ENCODE assay signal across 8 cellular contexts in genomic region chr20:64065973-64066341, GRCh38. TPM values are rescaled to one million over a fixed set of nuclear protein-coding genes. Genes with fewer than 3 reads are reported as not detected.
DNase-seq lines count a peak whose midpoint lies in the region; ATAC-seq, FAIRE-seq and TF ChIP-seq lines count a peak whose summit lies in the region.

No MANE protein-coding gene starts in this region.

- H3K9ac ChIP-seq in K562 (ENCODE audit: insufficient read depth in 1 of 2, low read depth in 2 of 2, low read length in 2 of 2), result peak overlapping the region in 1 of 2 experiments; percentile 28; a peak in 2 of 4 replicates

- FAIRE-seq in K562 (lab: Jason Lieb, UNC), result peak; percentile 95

- 15% methylated on average over 5 of the region's 5 CpGs for WGBS in K562 (ENCODE audit: insufficient coverage, low coverage, missing lambda C conversion rate)

- H3K9me1 ChIP-seq in K562 (ENCODE audit: control insufficient read depth, insufficient read depth, low read length), result peaks cover 3% of the 10 kb centered on the region

- H3K36me3 Mint-ChIP-seq in Caco-2 (ENCODE audit: insufficient read depth, unreplicated experiment), result peaks cover 8% of the 10 kb centered on the region

- BruUV-seq in Caco-2 (replicated peaks; lab: Mats Ljungman, UMichigan), result no TSS peak
- no TSS peak for BruUV-seq in PC-9 (replicated peaks; lab: Mats Ljungman, UMichigan)
- BruUV-seq in K562 (replicated peaks; lab: Mats Ljungman, UMichigan), result no TSS peak

- no peak overlapping the region for H3K4me3 ChIP-seq in Caco-2 (ENCODE audit: low read depth, low read length)
- H3K4me3 ChIP-seq in PC-9, result no peak overlapping the region; the same call in 1 of the 2 replicates
- no peak overlapping the region for H3K4me3 ChIP-seq in K562

- peak overlapping the region; percentile 45 for H3K27ac Mint-ChIP-seq in Caco-2 (ENCODE audit: unreplicated experiment)

- peaks cover 19% of the 10 kb centered on the region for H3K79me2 ChIP-seq in PC-9 (ENCODE audit: low read depth)
- H3K79me2 ChIP-seq in K562 (ENCODE audit: control insufficient read depth, insufficient read depth, low read length), result peaks cover 4% of the 10 kb centered on the region; the same call in 2 of the 3 replicates

- H3K9me2 ChIP-seq in PC-9 (ENCODE audit: insufficient read depth), result no peaks in the 10 kb centered on the region

- DNase-seq in Caco-2 (no peak), PC-9 (peak; percentile 92 to 96), K562 (ENCODE audit: extremely low read depth in 1 of 4, low spot score in 3 of 4) (peak; percentile 74 to 75 (median 74)), DMS114 treated with DMSO at 0.1 percent for 48 hours (lab: John Stamatoyannopoulos, UW; ENCODE audit: unreplicated experiment) (no peak), dedifferentiated amniotic fluid mesenchymal stem cell (ENCODE audit: extremely low spot score) (no peak)
- peak; percentile 42 for DNase-seq in stimulated activated CD4-positive, alpha-beta T cell treated with anti-CD3 and anti-CD28 coated beads, Interleukin-4, amount 100 ng/mL, for 24 hours

- ATAC-seq in GM21515 (IDR thresholded peaks at IDR 0.05; ENCODE audit: unreplicated experiment), result peak; percentile 35
- peak; percentile 52 for ATAC-seq in K562
- ATAC-seq in GM19324 (IDR thresholded peaks at IDR 0.05; ENCODE audit: low FRiP score, unreplicated experiment), result no peak

- POLR2A ChIA-PET in Caco-2 (lab: Charles Lee), result no interaction called here
- POLR2A ChIA-PET in PC-9 (lab: Charles Lee; ENCODE audit: unreplicated experiment), result interaction anchor here (0.6 to 1.0 kb wide), 4 partner anchors 28 to 424 kb away, joined by 3 to 8 read pairs (median 4); no protein-coding TSS in a partner anchor
- POLR2A ChIA-PET in K562 (lab: Yijun Ruan, JAX), result interaction anchor here (0.6 to 0.9 kb wide), 3 partner anchors 13 to 152 kb away, joined by 3 read pairs; no protein-coding TSS in a partner anchor

- TF ChIP-seq CTCF in Caco-2 (IDR thresholded peaks at IDR 0.05; ENCODE audit: insufficient read depth in 1 of 2, low read depth in 1 of 2, low read length in 1 of 2, severe bottlenecking in 1 of 2, unreplicated experiment in 1 of 2), result no peak
- no peak for TF ChIP-seq CTCF in PC-9 (conservative IDR thresholded peaks at IDR 0.05)
- TF ChIP-seq CTCF in K562 (IDR thresholded peaks at IDR 0.05 in 2 of 3, conservative IDR thresholded peaks at IDR 0.05 in 1 of 3; ENCODE audit: insufficient read depth in 2 of 3, low read depth in 1 of 3, low read length in 3 of 3), result no peak

- CTCF ChIA-PET in Caco-2 (lab: Charles Lee) (interaction anchor here (0.6 to 1.4 kb wide), 4 partner anchors 8 to 23 kb away, joined by 3 to 12 read pairs (median 4); partner anchors contain the start of gene LKAAEAR1), PC-9 (lab: Charles Lee) (interaction anchor here (1.2 to 1.3 kb wide), 2 partner anchors 27 to 528 kb away, joined by 4 to 5 read pairs; no protein-coding TSS in a partner anchor), K562 (lab: Yijun Ruan, JAX; ENCODE audit: low intra/inter-chr PET ratio) (no interaction called here)

- in situ Hi-C loops in K562 (cut with MboI), result no loop called here

- no peak for TF ChIP-seq RAD21 in K562 (CRISPR knock-in tag; conservative IDR thresholded peaks at IDR 0.05 in 1 of 2, IDR thresholded peaks at IDR 0.05 in 1 of 2)

- peaks cover 21% of the 10 kb centered on the region for H3K4me1 Mint-ChIP-seq in Caco-2 (ENCODE audit: low read depth, unreplicated experiment)

- H3K36me3 ChIP-seq in Caco-2 (ENCODE audit: control insufficient read depth, insufficient read depth, low read length), result no peaks in the 10 kb centered on the region
- no peaks in the 10 kb centered on the region for H3K36me3 ChIP-seq in PC-9 (ENCODE audit: low read depth)
- H3K36me3 ChIP-seq in K562 (ENCODE audit: control insufficient read depth, insufficient read depth, low read length), result no peaks in the 10 kb centered on the region

- TF ChIP-seq EP300 in K562 (IDR thresholded peaks at IDR 0.05; ENCODE audit: low read length), result no peak

- H3K27me3 ChIP-seq in Caco-2 (replicated peaks; ENCODE audit: control insufficient read depth, insufficient read depth, low read length) (no peaks in the 10 kb centered on the region), PC-9 (ENCODE audit: insufficient read depth, low read depth) (no peaks in the 10 kb centered on the region), K562 (ENCODE audit: control insufficient read depth in 2 of 2, insufficient read depth in 2 of 2, low read length in 2 of 2) (no peaks in the 10 kb centered on the region)

- no peaks in the 10 kb centered on the region for H3K9me3 ChIP-seq in Caco-2
- H3K9me3 ChIP-seq in PC-9 (ENCODE audit: insufficient read depth, low read depth), result no peaks in the 10 kb centered on the region
- no peaks in the 10 kb centered on the region for H3K9me3 ChIP-seq in K562 (replicated peaks; ENCODE audit: control insufficient read depth, insufficient read depth, low read depth, low read length)

- no peak for TF ChIP-seq POLR2A in K562 (conservative IDR thresholded peaks at IDR 0.05)

- H4K20me1 ChIP-seq in PC-9 (ENCODE audit: insufficient read depth) (peaks cover 11% of the 10 kb centered on the region), K562 (replicated peaks; ENCODE audit: control insufficient read depth, insufficient read depth, low read length) (no peaks in the 10 kb centered on the region)

- H2AFZ ChIP-seq in PC-9 (no peak overlapping the region), K562 (ENCODE audit: low read depth, low read length) (0 out of 2 replicates have a peak overlapping the region, but pooled peaks have one; percentile 40)

- H3K27me3 Mint-ChIP-seq in Caco-2 (ENCODE audit: insufficient read depth, unreplicated experiment), result no peaks in the 10 kb centered on the region

- peak overlapping the region; percentile 38; the same call in 1 of the 2 replicates for H3K27ac ChIP-seq in PC-9
- H3K27ac ChIP-seq in K562 (ENCODE audit: extremely low read depth, low read depth, low read length), result peak overlapping the region; percentile 32; the same call in 1 of the 3 replicates

- H3K4me3 Mint-ChIP-seq in Caco-2 (ENCODE audit: unreplicated experiment), result no peak overlapping the region

- intact Hi-C loops in Caco-2 (cut with micrococcal nuclease; ENCODE audit: unreplicated experiment) (loop anchor here (10.0 kb wide), 1 partner anchor 171 kb away; the partner anchor contains the start of gene DNAJC5), PC-9 (cut with micrococcal nuclease; ENCODE audit: unreplicated experiment) (loop anchor here (1.0 to 10.0 kb wide), 2 partner anchors 13 to 201 kb away; partner anchors contain the start of genes ABHD16B, RGS19 and TPD52L2), K562 (cut with micrococcal nuclease) (no loop called here)

- no peaks in the 10 kb centered on the region for H3K9me3 Mint-ChIP-seq in Caco-2 (ENCODE audit: unreplicated experiment)

- H3K4me2 ChIP-seq in PC-9 (peak overlapping the region; percentile 96), K562 (ENCODE audit: insufficient read depth, low read length) (no peak overlapping the region)

- H3F3A ChIP-seq in PC-9 (ENCODE audit: insufficient read depth, low read depth), result peaks cover 20% of the 10 kb centered on the region; the same call in 1 of the 2 replicates

- peaks cover 14% of the 10 kb centered on the region for H3K4me1 ChIP-seq in Caco-2
- H3K4me1 ChIP-seq in PC-9 (replicated peaks; ENCODE audit: insufficient read depth), result peaks cover 47% of the 10 kb centered on the region
- H3K4me1 ChIP-seq in K562 (replicated peaks in 1 of 2; ENCODE audit: control insufficient read depth in 2 of 2, insufficient read depth in 2 of 2, low read length in 2 of 2), result peaks cover 34 to 87% of the 10 kb centered on the region in 2 experiments

RNA-seq across cellular contexts. Expression of gene TCEA2, which starts 3.0 kb away (rescaled TPM):
- 39.9 and 48.3 TPM in 2 replicates for total RNA-seq in Caco-2 (2022)
- 100 and 156 TPM in 2 replicates for total RNA-seq in PC-9 (2021)
- 17.4 and 45.7 TPM in 2 replicates for total RNA-seq in K562 (2011; cell fraction: chromatin; rRNA removed; ENCODE audit: low replicate concordance)
- total RNA-seq in K562 (2011; cell fraction: nucleolus; rRNA removed), result 25.8 and 31.0 TPM in 2 replicates
- 17.7 and 19.9 TPM in 2 replicates for total RNA-seq in K562 (2011; cell fraction: nucleoplasm; rRNA removed)
- 5.4 and 7.8 TPM in 2 replicates for total RNA-seq in K562 (2014; rRNA removed)
- total RNA-seq in K562 (2014; rRNA removed; fragmentation: Illumina TruSeq; extraction: Trizol), result 3.0 and 3.6 TPM in 2 replicates
- 6.4 and 6.9 TPM in 2 replicates for total RNA-seq in K562 (2015; rRNA removed; fragmentation: Illumina TruSeq; extraction: Trizol)
- total RNA-seq in K562 (2021), result 18.7 and 28.7 TPM in 2 replicates
- 8.6 and 14.0 TPM in 2 replicates for polyA plus RNA-seq in K562 (2011; rRNA removed)
- 14.2 and 18.7 TPM in 2 replicates for polyA plus RNA-seq in K562 (2011; cell fraction: cytosol; rRNA removed)
- polyA plus RNA-seq in K562 (2011; cell fraction: nucleus; rRNA removed), result 63.0 and 66.6 TPM in 2 replicates
- polyA plus RNA-seq in K562 (2012), result 15.6 and 29.0 TPM in 2 replicates
- 5.0 and 8.5 TPM in 2 replicates for polyA plus RNA-seq in K562 (2014; fragmentation: Illumina TruSeq; extraction: Trizol)
- polyA plus RNA-seq in K562 (2014; fragmentation: Nextera tagmentation; extraction: Ambion mirVana), result 1 to 10 TPM; 1.4 to 1.9 TPM
- 8.0 and 10.0 TPM in 2 replicates for polyA plus RNA-seq in K562 (2014; rRNA removed)
- polyA minus RNA-seq in K562 (2011; rRNA and poly(A)+ RNA removed), result 3.3 and 4.4 TPM in 2 replicates
- polyA minus RNA-seq in K562 (2011; cell fraction: cytosol; rRNA and poly(A)+ RNA removed), result 4.1 and 11.9 TPM in 2 replicates
- polyA minus RNA-seq in K562 (2011; cell fraction: nucleus; rRNA and poly(A)+ RNA removed), result 11.4 and 20.1 TPM in 2 replicates

RNA-seq across cellular contexts. Expression of gene RGS19, which starts 13.4 kb away (rescaled TPM):
- total RNA-seq in Caco-2 (2022), result 29.3 and 34.3 TPM in 2 replicates
- total RNA-seq in PC-9 (2021), result 33.3 and 39.2 TPM in 2 replicates
- 7.1 and 15.6 TPM in 2 replicates for total RNA-seq in K562 (2011; cell fraction: chromatin; rRNA removed; ENCODE audit: low replicate concordance)
- 13.2 and 13.3 TPM in 2 replicates for total RNA-seq in K562 (2011; cell fraction: nucleolus; rRNA removed)
- 7.2 and 10.5 TPM in 2 replicates for total RNA-seq in K562 (2011; cell fraction: nucleoplasm; rRNA removed)
- total RNA-seq in K562 (2014; rRNA removed), result 23.7 and 26.9 TPM in 2 replicates
- total RNA-seq in K562 (2014; rRNA removed; fragmentation: Illumina TruSeq; extraction: Trizol), result 3.2 and 3.3 TPM in 2 replicates
- 14.3 and 14.6 TPM in 2 replicates for total RNA-seq in K562 (2015; rRNA removed; fragmentation: Illumina TruSeq; extraction: Trizol)
- 20.7 and 21.0 TPM in 2 replicates for total RNA-seq in K562 (2021)
- polyA plus RNA-seq in K562 (2011; rRNA removed), result 14.7 and 23.9 TPM in 2 replicates
- polyA plus RNA-seq in K562 (2011; cell fraction: cytosol; rRNA removed), result 31.1 and 65.3 TPM in 2 replicates
- 19.9 and 25.8 TPM in 2 replicates for polyA plus RNA-seq in K562 (2011; cell fraction: nucleus; rRNA removed)
- polyA plus RNA-seq in K562 (2012), result 17.9 and 19.3 TPM in 2 replicates
- 5.2 and 11.0 TPM in 2 replicates for polyA plus RNA-seq in K562 (2014; fragmentation: Illumina TruSeq; extraction: Trizol)
- under 1 TPM; 0.41 to 0.98 TPM for polyA plus RNA-seq in K562 (2014; fragmentation: Nextera tagmentation; extraction: Ambion mirVana)
- 21.9 and 23.4 TPM in 2 replicates for polyA plus RNA-seq in K562 (2014; rRNA removed)
- polyA minus RNA-seq in K562 (2011; rRNA and poly(A)+ RNA removed), result 4.7 and 4.8 TPM in 2 replicates
- polyA minus RNA-seq in K562 (2011; cell fraction: cytosol; rRNA and poly(A)+ RNA removed), result 9.5 and 22.4 TPM in 2 replicates
- 5.7 and 8.8 TPM in 2 replicates for polyA minus RNA-seq in K562 (2011; cell fraction: nucleus; rRNA and poly(A)+ RNA removed)

RNA-seq across cellular contexts. Expression of gene OPRL1, which starts 13.9 kb away (rescaled TPM):
- total RNA-seq in Caco-2 (2022) (0.51 and 0.59 TPM in 2 replicates), PC-9 (2021) (1.5 and 2.7 TPM in 2 replicates), K562 (2014; rRNA removed) (0.09 and 0.37 TPM in 2 replicates), K562 (2014; rRNA removed; fragmentation: Illumina TruSeq; extraction: Trizol) (0.07 TPM in 1 of 2 replicates, not detected in the other), K562 (2015; rRNA removed; fragmentation: Illumina TruSeq; extraction: Trizol) (0.14 and 0.15 TPM in 2 replicates), K562 (2021) (0.22 and 0.33 TPM in 2 replicates)
- total RNA-seq in K562 (2011; cell fraction: chromatin; rRNA removed; ENCODE audit: low replicate concordance), result 0.40 and 0.86 TPM in 2 replicates
- total RNA-seq in K562 (2011; cell fraction: nucleolus; rRNA removed), result 0.67 and 0.79 TPM in 2 replicates
- total RNA-seq in K562 (2011; cell fraction: nucleoplasm; rRNA removed), result 0.23 and 0.66 TPM in 2 replicates
- polyA plus RNA-seq in K562 (2011; rRNA removed) (0.17 and 0.64 TPM in 2 replicates), K562 (2014; fragmentation: Illumina TruSeq; extraction: Trizol) (0.06 and 0.11 TPM in 2 replicates), K562 (2014; fragmentation: Nextera tagmentation; extraction: Ambion mirVana) (not detected), K562 (2014; rRNA removed) (0.04 and 0.11 TPM in 2 replicates)
- polyA plus RNA-seq in K562 (2011; cell fraction: cytosol; rRNA removed), result 0.55 and 0.76 TPM in 2 replicates
- 0.67 and 0.70 TPM in 2 replicates for polyA plus RNA-seq in K562 (2011; cell fraction: nucleus; rRNA removed)
- polyA plus RNA-seq in K562 (2012), result 0.46 and 1.1 TPM in 2 replicates
- 0.39 and 0.48 TPM in 2 replicates for polyA minus RNA-seq in K562 (2011; rRNA and poly(A)+ RNA removed)
- polyA minus RNA-seq in K562 (2011; cell fraction: cytosol; rRNA and poly(A)+ RNA removed), result 0.48 and 0.55 TPM in 2 replicates
- polyA minus RNA-seq in K562 (2011; cell fraction: nucleus; rRNA and poly(A)+ RNA removed), result 0.13 and 0.33 TPM in 2 replicates

RNA-seq across cellular contexts. Expression of gene SOX18, which starts 16.5 kb away (rescaled TPM):
- total RNA-seq in Caco-2 (2022) (0.44 and 0.84 TPM in 2 replicates), PC-9 (2021) (0.83 TPM in 1 of 2 replicates, not detected in the other), K562 (2014; rRNA removed) (2.7 and 6.2 TPM in 2 replicates), K562 (2014; rRNA removed; fragmentation: Illumina TruSeq; extraction: Trizol) (0.13 and 0.15 TPM in 2 replicates), K562 (2015; rRNA removed; fragmentation: Illumina TruSeq; extraction: Trizol) (0.76 and 0.94 TPM in 2 replicates), K562 (2021) (19.8 and 20.4 TPM in 2 replicates)
- 0.58 and 1.6 TPM in 2 replicates for total RNA-seq in K562 (2011; cell fraction: chromatin; rRNA removed; ENCODE audit: low replicate concordance)
- total RNA-seq in K562 (2011; cell fraction: nucleolus; rRNA removed), result 3.5 and 3.8 TPM in 2 replicates
- total RNA-seq in K562 (2011; cell fraction: nucleoplasm; rRNA removed), result 1.2 and 1.3 TPM in 2 replicates
- polyA plus RNA-seq in K562 (2011; rRNA removed) (0.33 and 0.47 TPM in 2 replicates), K562 (2014; fragmentation: Illumina TruSeq; extraction: Trizol) (0.21 and 0.78 TPM in 2 replicates), K562 (2014; fragmentation: Nextera tagmentation; extraction: Ambion mirVana) (under 1 TPM; 0.20 to 0.23 TPM), K562 (2014; rRNA removed) (4.4 and 6.8 TPM in 2 replicates)
- 1.0 and 5.3 TPM in 2 replicates for polyA plus RNA-seq in K562 (2011; cell fraction: cytosol; rRNA removed)
- polyA plus RNA-seq in K562 (2011; cell fraction: nucleus; rRNA removed), result 2.6 and 7.3 TPM in 2 replicates
- polyA plus RNA-seq in K562 (2012), result 6.7 and 6.9 TPM in 2 replicates
- 0.14 TPM in 1 of 2 replicates, not detected in the other for polyA minus RNA-seq in K562 (2011; rRNA and poly(A)+ RNA removed)
- polyA minus RNA-seq in K562 (2011; cell fraction: cytosol; rRNA and poly(A)+ RNA removed), result 3.3 and 7.4 TPM in 2 replicates
- polyA minus RNA-seq in K562 (2011; cell fraction: nucleus; rRNA and poly(A)+ RNA removed), result 1.5 and 2.1 TPM in 2 replicates

RNA-seq across cellular contexts. Expression of gene LKAAEAR1, which starts 18.2 kb away (rescaled TPM):
- total RNA-seq in Caco-2 (2022) (not detected in 2 replicates), PC-9 (2021) (not detected in 2 replicates), K562 (2014; rRNA removed) (not detected in 2 replicates), K562 (2014; rRNA removed; fragmentation: Illumina TruSeq; extraction: Trizol) (not detected in 2 replicates), K562 (2015; rRNA removed; fragmentation: Illumina TruSeq; extraction: Trizol) (not detected in 2 replicates), K562 (2021) (not detected in 2 replicates)
- total RNA-seq in K562 (2011; cell fraction: chromatin; rRNA removed; ENCODE audit: low replicate concordance), result not detected in 2 replicates
- total RNA-seq in K562 (2011; cell fraction: nucleolus; rRNA removed), result not detected in 2 replicates
- not detected in 2 replicates for total RNA-seq in K562 (2011; cell fraction: nucleoplasm; rRNA removed)
- polyA plus RNA-seq in K562 (2011; rRNA removed) (not detected in 2 replicates), K562 (2014; fragmentation: Illumina TruSeq; extraction: Trizol) (not detected in 2 replicates), K562 (2014; fragmentation: Nextera tagmentation; extraction: Ambion mirVana) (not detected), K562 (2014; rRNA removed) (not detected in 2 replicates)
- polyA plus RNA-seq in K562 (2011; cell fraction: cytosol; rRNA removed), result not detected in 2 replicates
- not detected in 2 replicates for polyA plus RNA-seq in K562 (2011; cell fraction: nucleus; rRNA removed)
- polyA plus RNA-seq in K562 (2012), result not detected in 2 replicates
- not detected in 2 replicates for polyA minus RNA-seq in K562 (2011; rRNA and poly(A)+ RNA removed)
- polyA minus RNA-seq in K562 (2011; cell fraction: cytosol; rRNA and poly(A)+ RNA removed), result not detected in 2 replicates
- not detected in 2 replicates for polyA minus RNA-seq in K562 (2011; cell fraction: nucleus; rRNA and poly(A)+ RNA removed)

Comparison
In these comparisons a context has a peak if more than half of its experiments do, and no peak if none do; other contexts are left out.
1. DNase-seq: peak in PC-9 (2 of 2), K562 (4 of 4) and stimulated activated CD4-positive, alpha-beta T cell treated with anti-CD3 and anti-CD28 coated beads, Interleukin-4, amount 100 ng/mL, for 24 hours (single experiment); none in Caco-2 (0 of 2), DMS114 treated with DMSO at 0.1 percent for 48 hours (single experiment) and dedifferentiated amniotic fluid mesenchymal stem cell (single experiment).